8 cellular contexts compared by ENCODE assay signal in genomic region chr6:157273756-157274088, GRCh38. TPM values are rescaled to one million over a fixed set of nuclear protein-coding genes. Genes with fewer than 3 reads are reported as not detected.
DNase-seq lines count a peak whose midpoint lies in the region; ATAC-seq and TF ChIP-seq lines count a peak whose summit lies in the region.

No MANE protein-coding gene starts in this region.

- H3K4me1 Mint-ChIP-seq in activated CD8-positive, alpha-beta memory T cell treated with anti-CD3 and anti-CD28 coated beads, Interleukin-2, amount 10 ng/mL, durations not matched to agents 7 days and 5 days: peaks cover 9% of the 10 kb centered on the region
- peaks cover 36% of the 10 kb centered on the region for H3K4me1 Mint-ChIP-seq in endothelial cell (ENCODE audit: unreplicated experiment)
- peaks cover 15% of the 10 kb centered on the region for H3K4me1 Mint-ChIP-seq in osteocyte (ENCODE audit: unreplicated experiment)

- peaks cover 16 to 49% of the 10 kb centered on the region in 2 donors for H3K4me1 ChIP-seq in thoracic aorta (ENCODE audit: control insufficient read depth in 1 of 2, low read depth in 2 of 2)

- H3K4me3 Mint-ChIP-seq in activated CD8-positive, alpha-beta memory T cell treated with anti-CD3 and anti-CD28 coated beads, Interleukin-2, amount 10 ng/mL, durations not matched to agents 7 days and 5 days: peak overlapping the region; percentile 78
- H3K4me3 Mint-ChIP-seq in endothelial cell (ENCODE audit: unreplicated experiment): peak overlapping the region; percentile 84
- H3K4me3 Mint-ChIP-seq in osteocyte (ENCODE audit: unreplicated experiment): peak overlapping the region; percentile 75

- POLR2A ChIA-PET in GM10248 (lab: Yijun Ruan, JAX): no interaction called here

- no peaks in the 10 kb centered on the region for H3K9me3 ChIP-seq in thoracic aorta

- DNase-seq in GM10248 (ENCODE audit: extremely low spot score): peak; percentile 80
- peak; percentile 43 for DNase-seq in NCI-H526 treated with DMSO at 0.1 percent for 48 hours (lab: John Stamatoyannopoulos, UW)
- DNase-seq in activated CD8-positive, alpha-beta memory T cell treated with anti-CD3 and anti-CD28 coated beads, Interleukin-2, amount 10 ng/mL, durations not matched to agents 7 days and 5 days: peak; percentile 77
- peak; percentile 45 for DNase-seq in endothelial cell (ENCODE audit: low spot score)
- DNase-seq in osteocyte (ENCODE audit: extremely low spot score, unreplicated experiment): no peak
- no peak for DNase-seq in thoracic aorta (ENCODE audit: low spot score)

- peaks cover 8% of the 10 kb centered on the region for H3K9me3 Mint-ChIP-seq in activated CD8-positive, alpha-beta memory T cell treated with anti-CD3 and anti-CD28 coated beads, Interleukin-2, amount 10 ng/mL, durations not matched to agents 7 days and 5 days (ENCODE audit: low read depth)
- H3K9me3 Mint-ChIP-seq in endothelial cell (ENCODE audit: unreplicated experiment): no peaks in the 10 kb centered on the region
- H3K9me3 Mint-ChIP-seq in osteocyte (ENCODE audit: unreplicated experiment): no peaks in the 10 kb centered on the region

- no peaks in the 10 kb centered on the region for H3K27me3 ChIP-seq in thoracic aorta (replicated peaks; ENCODE audit: insufficient read depth)

- H3K36me3 Mint-ChIP-seq in activated CD8-positive, alpha-beta memory T cell treated with anti-CD3 and anti-CD28 coated beads, Interleukin-2, amount 10 ng/mL, durations not matched to agents 7 days and 5 days: peaks cover 7% of the 10 kb centered on the region
- peaks cover 9% of the 10 kb centered on the region for H3K36me3 Mint-ChIP-seq in endothelial cell (ENCODE audit: low read depth, unreplicated experiment)
- H3K36me3 Mint-ChIP-seq in osteocyte (ENCODE audit: unreplicated experiment): no peaks in the 10 kb centered on the region

- no peaks in the 10 kb centered on the region for H3K36me3 ChIP-seq in thoracic aorta

- CTCF ChIA-PET in GM10248 (lab: Yijun Ruan, JAX): interaction anchor here (1.1 to 3.3 kb wide), 8 partner anchors 10 to 40 kb away, joined by 3 to 16 read pairs (median 8); no protein-coding TSS in a partner anchor
- CTCF ChIA-PET in activated CD8-positive, alpha-beta memory T cell treated with anti-CD3 and anti-CD28 coated beads, Interleukin-2, amount 10 ng/mL, durations not matched to agents 7 days and 5 days (lab: Charles Lee): interaction anchor here (0.8 to 2.6 kb wide), 14 partner anchors 8 to 798 kb away, joined by 3 to 13 read pairs (median 5); no protein-coding TSS in a partner anchor

- peak overlapping the region; percentile 90 to 91 for H3K27ac ChIP-seq in thoracic aorta

- peak; percentile 39 for ATAC-seq in HG02642 (IDR thresholded peaks at IDR 0.05; ENCODE audit: poor library complexity, unreplicated experiment)
- ATAC-seq in activated CD8-positive, alpha-beta memory T cell treated with anti-CD3 and anti-CD28 coated beads, Interleukin-2, amount 10 ng/mL, durations not matched to agents 7 days and 5 days: peak; percentile 56
- ATAC-seq in thoracic aorta (ENCODE audit: insufficient number of reproducible peaks, low FRiP score, low read depth): no peak
- ATAC-seq in HG03378 (IDR thresholded peaks at IDR 0.05; ENCODE audit: unreplicated experiment): no peak

- TF ChIP-seq CTCF in GM10248 (IDR thresholded peaks at IDR 0.05; ENCODE audit: control extremely low read depth, extremely low read depth, low read depth, missing control alignments) (no peak), endothelial cell (IDR thresholded peaks at IDR 0.05; ENCODE audit: unreplicated experiment) (no peak), osteocyte (IDR thresholded peaks at IDR 0.05) (no peak), thoracic aorta (IDR thresholded peaks at IDR 0.05) (no peak)

- peaks cover 51% of the 10 kb centered on the region for H3K27me3 Mint-ChIP-seq in activated CD8-positive, alpha-beta memory T cell treated with anti-CD3 and anti-CD28 coated beads, Interleukin-2, amount 10 ng/mL, durations not matched to agents 7 days and 5 days
- H3K27me3 Mint-ChIP-seq in endothelial cell (ENCODE audit: unreplicated experiment) (peaks cover 14% of the 10 kb centered on the region), osteocyte (ENCODE audit: unreplicated experiment) (no peaks in the 10 kb centered on the region)

- peak overlapping the region; percentile 76 for H3K27ac Mint-ChIP-seq in activated CD8-positive, alpha-beta memory T cell treated with anti-CD3 and anti-CD28 coated beads, Interleukin-2, amount 10 ng/mL, durations not matched to agents 7 days and 5 days
- H3K27ac Mint-ChIP-seq in endothelial cell (ENCODE audit: unreplicated experiment) (no peak overlapping the region), osteocyte (ENCODE audit: unreplicated experiment) (peak overlapping the region; percentile 27)

- peak overlapping the region; percentile 77 for H3K4me3 ChIP-seq in thoracic aorta

RNA-seq across cellular contexts. Expression of gene TMEM242, which starts 49.6 kb away (rescaled TPM):
- 10 to 100 TPM; 10.3 to 14.1 TPM for total RNA-seq in activated CD8-positive, alpha-beta memory T cell treated with anti-CD3 and anti-CD28 coated beads, Interleukin-2, amount 10 ng/mL, durations not matched to agents 7 days and 5 days
- total RNA-seq in endothelial cell (ENCODE audit: unreplicated experiment): 10.8 TPM
- 12.3 and 12.7 TPM in 2 replicates for total RNA-seq in osteocyte
- 1 to 10 TPM; 7.3 to 8.8 TPM for total RNA-seq in thoracic aorta

Comparison
In these comparisons a context has a peak if more than half of its experiments do, and no peak if none do; other contexts are left out.
1. DNase-seq: peak in GM10248 (single experiment), NCI-H526 treated with DMSO at 0.1 percent for 48 hours (single experiment), activated CD8-positive, alpha-beta memory T cell treated with anti-CD3 and anti-CD28 coated beads, Interleukin-2, amount 10 ng/mL, durations not matched to agents 7 days and 5 days (single experiment) and endothelial cell (single experiment); none in osteocyte (single experiment) and thoracic aorta (single experiment).
2. ATAC-seq: peak in HG02642 (single experiment) and activated CD8-positive, alpha-beta memory T cell treated with anti-CD3 and anti-CD28 coated beads, Interleukin-2, amount 10 ng/mL, durations not matched to agents 7 days and 5 days (single experiment); none in thoracic aorta (single experiment) and HG03378 (single experiment).
3. Peak in every context shown above with its lines, with median percentiles within 50 percentile points of each other: H3K4me3 Mint-ChIP-seq.